ENCODE assay signal across 10 cellular contexts in the genomic region with DNA sequence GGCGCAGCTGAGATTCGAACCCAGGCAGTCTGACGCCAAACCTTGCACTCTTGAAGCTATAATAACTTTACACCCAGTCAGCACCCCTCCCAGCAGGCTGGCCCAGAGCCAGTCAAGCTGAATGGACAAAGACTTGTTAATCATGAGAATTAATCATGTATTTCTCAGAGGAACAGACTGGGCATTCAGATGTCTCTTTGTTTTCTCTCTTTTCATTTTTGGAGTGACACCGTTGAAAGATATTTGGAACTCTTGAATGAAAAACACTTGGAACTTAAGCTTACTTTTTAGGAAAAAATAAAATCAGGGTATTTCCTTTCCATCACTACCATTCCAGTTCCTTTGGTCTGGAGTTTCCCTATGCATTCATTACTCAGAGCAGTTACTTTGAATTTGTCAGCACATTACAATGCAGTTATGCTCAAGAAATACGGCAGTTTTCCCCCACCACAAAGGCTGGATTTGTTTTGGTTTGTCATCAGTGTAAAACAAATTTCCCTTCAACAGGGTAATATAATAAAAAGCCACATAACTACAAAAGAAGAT. TPM values are rescaled to one million over a fixed set of nuclear protein-coding genes. Genes with fewer than 3 reads are reported as not detected.
DNase-seq lines count a peak whose midpoint lies in the region; ATAC-seq and TF ChIP-seq lines count a peak whose summit lies in the region.
"Had no signal": no experiment of that assay in that cellular context is flagged by ENCODE, and none has a peak within 500 bp of the region (broad histone marks: within the 10 kb centered on the region; RNA-seq: fewer than 3 reads in every experiment).

No MANE protein-coding gene starts in this region.

- DNase-seq in AG04449 (ENCODE audit: low read depth, low spot score), result peak; percentile 75
- DNase-seq in HT-29 (ENCODE audit: low spot score), result peak; percentile 33
- DNase-seq in caudate nucleus (lab: John Stamatoyannopoulos, UW), result peak in 48 of 61 donors; percentile 2 to 86 (median 36)
- DNase-seq in left kidney (ENCODE audit: low read depth, low spot score), result peak; percentile 18
- DNase-seq in erythroblast (lab: John Stamatoyannopoulos, UW), result no peak
- DNase-seq in activated CD4-positive, alpha-beta T cell treated with anti-CD3 and anti-CD28 coated beads, Interleukin-2, amount 50 U/mL, for 1 hour, result no peak
- no peak for DNase-seq in activated CD8-positive, alpha-beta memory T cell treated with anti-CD3 and anti-CD28 coated beads, Interleukin-2, amount 10 ng/mL, durations not matched to agents 7 days and 5 days
- no peak for DNase-seq in GF-D8 (lab: John Stamatoyannopoulos, UW)
- DNase-seq: CD4-positive, alpha-beta memory T cell; Kasumi-1 had no signal

- ATAC-seq in activated CD8-positive, alpha-beta memory T cell treated with anti-CD3 and anti-CD28 coated beads, Interleukin-2, amount 10 ng/mL, durations not matched to agents 7 days and 5 days, result no peak

- H3K36me3 Mint-ChIP-seq in activated CD8-positive, alpha-beta memory T cell treated with anti-CD3 and anti-CD28 coated beads, Interleukin-2, amount 10 ng/mL, durations not matched to agents 7 days and 5 days, result no peaks in the 10 kb centered on the region
- H3K36me3 Mint-ChIP-seq: CD4-positive, alpha-beta memory T cell had no signal

- TF ChIP-seq POLR2A in erythroblast (IDR thresholded peaks at IDR 0.05; ENCODE audit: low read length), result no peak

- CTCF ChIA-PET in AG04449 (lab: Yijun Ruan, JAX), result interaction anchor here (1.4 to 2.6 kb wide), 5 partner anchors 13 to 90 kb away, joined by 3 to 11 read pairs (median 5); no protein-coding TSS in a partner anchor
- CTCF ChIA-PET in activated CD8-positive, alpha-beta memory T cell treated with anti-CD3 and anti-CD28 coated beads, Interleukin-2, amount 10 ng/mL, durations not matched to agents 7 days and 5 days (lab: Charles Lee), result no interaction called here

- POLR2A ChIA-PET in AG04449 (lab: Yijun Ruan, JAX), result interaction anchor here (1.0 kb wide), 1 partner anchor 17 kb away, joined by 3 read pairs; no protein-coding TSS in a partner anchor

- no peak overlapping the region for H3K27ac ChIP-seq in caudate nucleus (ENCODE audit: low read depth, low read length)

- no peak overlapping the region for H3K4me3 Mint-ChIP-seq in activated CD8-positive, alpha-beta memory T cell treated with anti-CD3 and anti-CD28 coated beads, Interleukin-2, amount 10 ng/mL, durations not matched to agents 7 days and 5 days
- H3K4me3 Mint-ChIP-seq: CD4-positive, alpha-beta memory T cell had no signal

- H3K4me3 ChIP-seq in AG04449 (ENCODE audit: low read depth, low read length), result no peak overlapping the region

- no peaks in the 10 kb centered on the region for H3K9me3 Mint-ChIP-seq in activated CD8-positive, alpha-beta memory T cell treated with anti-CD3 and anti-CD28 coated beads, Interleukin-2, amount 10 ng/mL, durations not matched to agents 7 days and 5 days (ENCODE audit: low read depth)

- no peaks in the 10 kb centered on the region for H3K4me1 Mint-ChIP-seq in activated CD8-positive, alpha-beta memory T cell treated with anti-CD3 and anti-CD28 coated beads, Interleukin-2, amount 10 ng/mL, durations not matched to agents 7 days and 5 days
- H3K4me1 Mint-ChIP-seq: CD4-positive, alpha-beta memory T cell had no signal

- no peak overlapping the region for H3K27ac Mint-ChIP-seq in activated CD8-positive, alpha-beta memory T cell treated with anti-CD3 and anti-CD28 coated beads, Interleukin-2, amount 10 ng/mL, durations not matched to agents 7 days and 5 days
- H3K27ac Mint-ChIP-seq: CD4-positive, alpha-beta memory T cell had no signal

- TF ChIP-seq CTCF in AG04449 (IDR thresholded peaks at IDR 0.05; ENCODE audit: insufficient read depth, low read length, missing control alignments), result no peak

- peaks cover 10% of the 10 kb centered on the region for H3K27me3 Mint-ChIP-seq in activated CD8-positive, alpha-beta memory T cell treated with anti-CD3 and anti-CD28 coated beads, Interleukin-2, amount 10 ng/mL, durations not matched to agents 7 days and 5 days

RNA-seq across cellular contexts. Expression of gene MAMDC2, which starts 22.5 kb away (rescaled TPM):
- 2.2 and 3.5 TPM in 2 replicates for total RNA-seq in HT-29 (2014; rRNA removed; shearing (Covaris generic))
- under 1 TPM in 1 of 2 experiments, not detected in 1; 0.12 TPM for total RNA-seq in activated CD8-positive, alpha-beta memory T cell treated with anti-CD3 and anti-CD28 coated beads, Interleukin-2, amount 10 ng/mL, durations not matched to agents 7 days and 5 days
- total RNA-seq: CD4-positive, alpha-beta memory T cell had no signal

Comparison
In these comparisons a context has a peak if more than half of its experiments do, and no peak if none do; other contexts are left out.
1. DNase-seq: peak in AG04449 (single experiment), HT-29 (single experiment), caudate nucleus (48 of 61) and left kidney (single experiment); none in erythroblast (0 of 2), activated CD4-positive, alpha-beta T cell treated with anti-CD3 and anti-CD28 coated beads, Interleukin-2, amount 50 U/mL, for 1 hour (single experiment), activated CD8-positive, alpha-beta memory T cell treated with anti-CD3 and anti-CD28 coated beads, Interleukin-2, amount 10 ng/mL, durations not matched to agents 7 days and 5 days (single experiment) and GF-D8 (single experiment).